2 cellular contexts compared by ENCODE assay signal in the genomic region with DNA sequence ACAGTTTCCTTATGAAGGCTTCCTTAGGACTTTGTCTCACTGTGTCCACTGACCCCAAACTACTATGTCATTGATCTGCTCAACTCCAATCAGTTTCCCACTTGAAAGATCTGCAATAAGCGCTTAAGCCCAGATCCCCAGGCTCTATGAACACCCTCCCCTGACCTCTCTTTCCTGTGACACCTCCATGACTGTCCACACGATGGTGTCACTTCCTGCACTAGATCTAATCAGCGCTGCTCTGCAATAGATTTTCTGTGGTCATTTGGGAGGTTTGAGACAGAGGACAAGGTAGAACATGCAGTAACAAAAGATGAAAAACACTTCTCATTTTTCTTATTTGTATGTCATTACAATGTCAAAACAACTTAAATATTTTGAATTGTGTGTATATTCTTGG.
TF ChIP-seq lines count a peak whose summit lies in the region.

No MANE protein-coding gene starts in this region.

TF ChIP-seq in GM23338, 12 proteins besides CTCF, POLR2A, EP300 and RAD21:
- TF ChIP-seq, protein P1, sequence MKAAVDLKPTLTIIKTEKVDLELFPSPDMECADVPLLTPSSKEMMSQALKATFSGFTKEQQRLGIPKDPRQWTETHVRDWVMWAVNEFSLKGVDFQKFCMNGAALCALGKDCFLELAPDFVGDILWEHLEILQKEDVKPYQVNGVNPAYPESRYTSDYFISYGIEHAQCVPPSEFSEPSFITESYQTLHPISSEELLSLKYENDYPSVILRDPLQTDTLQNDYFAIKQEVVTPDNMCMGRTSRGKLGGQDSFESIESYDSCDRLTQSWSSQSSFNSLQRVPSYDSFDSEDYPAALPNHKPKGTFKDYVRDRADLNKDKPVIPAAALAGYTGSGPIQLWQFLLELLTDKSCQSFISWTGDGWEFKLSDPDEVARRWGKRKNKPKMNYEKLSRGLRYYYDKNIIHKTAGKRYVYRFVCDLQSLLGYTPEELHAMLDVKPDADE (IDR thresholded peaks at IDR 0.05): no peak
- TF ChIP-seq, protein P2, sequence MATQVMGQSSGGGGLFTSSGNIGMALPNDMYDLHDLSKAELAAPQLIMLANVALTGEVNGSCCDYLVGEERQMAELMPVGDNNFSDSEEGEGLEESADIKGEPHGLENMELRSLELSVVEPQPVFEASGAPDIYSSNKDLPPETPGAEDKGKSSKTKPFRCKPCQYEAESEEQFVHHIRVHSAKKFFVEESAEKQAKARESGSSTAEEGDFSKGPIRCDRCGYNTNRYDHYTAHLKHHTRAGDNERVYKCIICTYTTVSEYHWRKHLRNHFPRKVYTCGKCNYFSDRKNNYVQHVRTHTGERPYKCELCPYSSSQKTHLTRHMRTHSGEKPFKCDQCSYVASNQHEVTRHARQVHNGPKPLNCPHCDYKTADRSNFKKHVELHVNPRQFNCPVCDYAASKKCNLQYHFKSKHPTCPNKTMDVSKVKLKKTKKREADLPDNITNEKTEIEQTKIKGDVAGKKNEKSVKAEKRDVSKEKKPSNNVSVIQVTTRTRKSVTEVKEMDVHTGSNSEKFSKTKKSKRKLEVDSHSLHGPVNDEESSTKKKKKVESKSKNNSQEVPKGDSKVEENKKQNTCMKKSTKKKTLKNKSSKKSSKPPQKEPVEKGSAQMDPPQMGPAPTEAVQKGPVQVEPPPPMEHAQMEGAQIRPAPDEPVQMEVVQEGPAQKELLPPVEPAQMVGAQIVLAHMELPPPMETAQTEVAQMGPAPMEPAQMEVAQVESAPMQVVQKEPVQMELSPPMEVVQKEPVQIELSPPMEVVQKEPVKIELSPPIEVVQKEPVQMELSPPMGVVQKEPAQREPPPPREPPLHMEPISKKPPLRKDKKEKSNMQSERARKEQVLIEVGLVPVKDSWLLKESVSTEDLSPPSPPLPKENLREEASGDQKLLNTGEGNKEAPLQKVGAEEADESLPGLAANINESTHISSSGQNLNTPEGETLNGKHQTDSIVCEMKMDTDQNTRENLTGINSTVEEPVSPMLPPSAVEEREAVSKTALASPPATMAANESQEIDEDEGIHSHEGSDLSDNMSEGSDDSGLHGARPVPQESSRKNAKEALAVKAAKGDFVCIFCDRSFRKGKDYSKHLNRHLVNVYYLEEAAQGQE (IDR thresholded peaks at IDR 0.05; ENCODE audit: unreplicated experiment): no peak
- TF ChIP-seq ZNF331 (CRISPR knock-in tag; IDR thresholded peaks at IDR 0.05; ENCODE audit: low read depth): peak; percentile 53; the same call in 1 of the 2 replicates
- TF ChIP-seq EZH2 (IDR thresholded peaks at IDR 0.05; ENCODE audit: low read depth, unreplicated experiment): no peak
TF ChIP-seq in GM23338: peak in this region for 1.

TF ChIP-seq in K562, 482 proteins besides CTCF, POLR2A, EP300 and RAD21:
- TF ChIP-seq NR2C2 (CRISPR knock-in tag; IDR thresholded peaks at IDR 0.05) (no peak), NR2C2 (tag; IDR thresholded peaks at IDR 0.05) (peak; percentile 15; the same call in 1 of the 2 replicates), SMAD3 (CRISPR knock-in tag; conservative IDR thresholded peaks at IDR 0.05) (no peak), ZKSCAN8 (CRISPR knock-in tag; IDR thresholded peaks at IDR 0.05) (no peak), GABPA (tag; conservative IDR thresholded peaks at IDR 0.05; ENCODE audit: low read depth) (peak; percentile 57), CREM (IDR thresholded peaks at IDR 0.05; ENCODE audit: low read depth) (0 out of 2 replicates have a peak, but pooled peaks have one; percentile 20)
